ENCODE assay signal across 18 cellular contexts in the genomic region with DNA sequence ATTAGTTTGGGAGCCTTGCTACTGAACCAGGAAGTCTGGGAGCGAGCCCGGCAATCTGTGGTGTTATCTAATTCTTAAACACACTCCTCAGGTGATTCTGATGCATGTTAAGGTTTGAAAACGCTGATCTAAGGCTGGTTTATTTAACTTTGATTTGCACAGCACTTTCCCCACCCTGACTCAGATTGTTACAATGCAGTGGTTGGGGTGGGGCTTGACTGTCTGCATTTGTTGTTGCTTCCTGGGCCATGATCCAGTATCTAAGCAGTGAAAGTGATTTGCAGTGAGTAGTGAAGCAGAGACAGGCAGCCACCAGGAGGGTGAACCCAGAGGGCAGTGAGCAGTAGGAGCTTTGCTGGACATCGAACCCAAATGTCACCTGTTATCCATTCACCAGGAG.
DNase-seq lines count a peak whose midpoint lies in the region; ATAC-seq and TF ChIP-seq lines count a peak whose summit lies in the region.
"Had no signal": no experiment of that assay in that cellular context is flagged by ENCODE, and none has a peak within 500 bp of the region (broad histone marks: within the 10 kb centered on the region; RNA-seq: fewer than 3 reads in every experiment).

No MANE protein-coding gene starts in this region.

- H3K4me1 Mint-ChIP-seq in CD14-positive monocyte, result no peaks in the 10 kb centered on the region
- no peaks in the 10 kb centered on the region for H3K4me1 Mint-ChIP-seq in naive thymus-derived CD8-positive, alpha-beta T cell
- H3K4me1 Mint-ChIP-seq: activated CD4-positive, alpha-beta memory T cell treated with anti-CD3 and anti-CD28 coated beads, Interleukin-2, amount 10 ng/mL, durations not matched to agents 7 days and 5 days had no signal

- H3K27ac Mint-ChIP-seq in CD14-positive monocyte, result no peak overlapping the region
- no peak overlapping the region for H3K27ac Mint-ChIP-seq in naive thymus-derived CD8-positive, alpha-beta T cell
- H3K27ac Mint-ChIP-seq: activated CD4-positive, alpha-beta memory T cell treated with anti-CD3 and anti-CD28 coated beads, Interleukin-2, amount 10 ng/mL, durations not matched to agents 7 days and 5 days had no signal

- intact Hi-C loops in CD14-positive monocyte (cut with micrococcal nuclease), result no loop called here

- no peaks in the 10 kb centered on the region for H3K9me3 ChIP-seq in mucosa of rectum (ENCODE audit: control insufficient read depth in 2 of 2, low read length in 2 of 2)
- H3K9me3 ChIP-seq: HAP-1 had no signal

- H3K4me1 ChIP-seq in mucosa of rectum (ENCODE audit: control insufficient read depth in 2 of 2, insufficient read depth in 2 of 2, low read length in 2 of 2), result peaks cover 3 to 4% of the 10 kb centered on the region in 2 donors
- H3K4me1 ChIP-seq: HAP-1 had no signal

- no peaks in the 10 kb centered on the region for H3K36me3 Mint-ChIP-seq in CD14-positive monocyte
- H3K36me3 Mint-ChIP-seq in naive thymus-derived CD8-positive, alpha-beta T cell, result no peaks in the 10 kb centered on the region

- no peaks in the 10 kb centered on the region for H3K36me3 ChIP-seq in mucosa of rectum (ENCODE audit: control insufficient read depth in 2 of 2, insufficient read depth in 2 of 2, low read length in 2 of 2)
- H3K36me3 ChIP-seq: HAP-1 had no signal

- peak; percentile 54 for DNase-seq in AG20443 (ENCODE audit: low spot score)
- DNase-seq in NCI-H226, result peak; percentile 74
- DNase-seq in epithelial cell of proximal tubule (ENCODE audit: low read depth), result peak; percentile 79
- no peak for DNase-seq in CD14-positive monocyte (ENCODE audit: low spot score)
- no peak for DNase-seq in T-helper 9 cell
- DNase-seq in naive thymus-derived CD8-positive, alpha-beta T cell, result no peak
- DNase-seq: activated CD4-positive, alpha-beta memory T cell treated with anti-CD3 and anti-CD28 coated beads, Interleukin-2, amount 10 ng/mL, durations not matched to agents 7 days and 5 days; anterior cingulate cortex; glutamatergic neuron; MM.1S; NCI-H2081; NCI-H774; SIG-M5; T1000 had no signal

- POLR2A ChIA-PET in naive thymus-derived CD8-positive, alpha-beta T cell (lab: Charles Lee), result no interaction called here

- no peak for ATAC-seq in HG03039 (IDR thresholded peaks at IDR 0.05; ENCODE audit: unreplicated experiment)
- ATAC-seq in naive thymus-derived CD8-positive, alpha-beta T cell, result no peak

- peaks cover 0 to 1% (median 0%) of the 10 kb centered on the region in 3 donors for H3K27me3 Mint-ChIP-seq in CD14-positive monocyte (ENCODE audit: low read depth in 3 of 3)
- H3K27me3 Mint-ChIP-seq in naive thymus-derived CD8-positive, alpha-beta T cell, result peaks cover 3 to 29% (median 10%) of the 10 kb centered on the region in 5 donors
- H3K27me3 Mint-ChIP-seq: activated CD4-positive, alpha-beta memory T cell treated with anti-CD3 and anti-CD28 coated beads, Interleukin-2, amount 10 ng/mL, durations not matched to agents 7 days and 5 days had no signal

- no peaks in the 10 kb centered on the region for H3K27me3 ChIP-seq in mucosa of rectum (ENCODE audit: control insufficient read depth in 2 of 2, insufficient read depth in 2 of 2, low read length in 2 of 2)

- TF ChIP-seq CTCF in epithelial cell of proximal tubule (conservative IDR thresholded peaks at IDR 0.05; ENCODE audit: low read depth, low read length), result peak; percentile 7
- TF ChIP-seq CTCF in CD14-positive monocyte (IDR thresholded peaks at IDR 0.05), result no peak

- no peak overlapping the region for H3K9ac ChIP-seq in mucosa of rectum (ENCODE audit: low read depth in 1 of 2, low read length in 2 of 2)

- H3K9me3 Mint-ChIP-seq in CD14-positive monocyte, result peaks cover 3 to 16% (median 11%) of the 10 kb centered on the region in 7 donors
- H3K9me3 Mint-ChIP-seq in naive thymus-derived CD8-positive, alpha-beta T cell, result no peaks in the 10 kb centered on the region
- H3K9me3 Mint-ChIP-seq: activated CD4-positive, alpha-beta memory T cell treated with anti-CD3 and anti-CD28 coated beads, Interleukin-2, amount 10 ng/mL, durations not matched to agents 7 days and 5 days had no signal

- peak overlapping the region; percentile 67 to 68 for H3K27ac ChIP-seq in mucosa of rectum (ENCODE audit: low read depth in 2 of 2, low read length in 2 of 2)
- H3K27ac ChIP-seq: HL-60 had no signal

- H3K4me3 Mint-ChIP-seq in CD14-positive monocyte, result no peak overlapping the region
- no peak overlapping the region for H3K4me3 Mint-ChIP-seq in naive thymus-derived CD8-positive, alpha-beta T cell
- H3K4me3 Mint-ChIP-seq: activated CD4-positive, alpha-beta memory T cell treated with anti-CD3 and anti-CD28 coated beads, Interleukin-2, amount 10 ng/mL, durations not matched to agents 7 days and 5 days had no signal

- H3K4me3 ChIP-seq in epithelial cell of proximal tubule (ENCODE audit: low read depth, low read length) (no peak overlapping the region), mucosa of rectum (ENCODE audit: low read length in 2 of 2) (no peak overlapping the region)
- H3K4me3 ChIP-seq: HAP-1 had no signal

Comparison
In these comparisons a context has a peak if more than half of its experiments do, and no peak if none do; other contexts are left out.
1. DNase-seq: peak in AG20443 (single experiment), NCI-H226 (single experiment) and epithelial cell of proximal tubule (single experiment); none in CD14-positive monocyte (single experiment), T-helper 9 cell (single experiment) and naive thymus-derived CD8-positive, alpha-beta T cell (0 of 10).